16 cellular contexts compared by ENCODE assay signal in genomic region chr18:66523219-66523991, GRCh38.
"Had no signal": no experiment of that assay in that cellular context is flagged by ENCODE, and none has a peak within 500 bp of the region (broad histone marks: within the 10 kb centered on the region; RNA-seq: fewer than 3 reads in every experiment).

No MANE protein-coding gene starts in this region.

- H3K27ac ChIP-seq: testis, upper lobe of left lung had no signal

- H3K27me3 ChIP-seq: testis, upper lobe of left lung had no signal

- H3K4me3 ChIP-seq: testis, upper lobe of left lung had no signal

- H3K4me1 Mint-ChIP-seq: activated CD4-positive, alpha-beta T cell treated with anti-CD3 and anti-CD28 coated beads, Interleukin-2, amount 10 ng/mL, durations not matched to agents 7 days and 5 days; memory B cell; stimulated activated naive CD8-positive, alpha-beta T cell treated with anti-CD3 and anti-CD28 coated beads, Interleukin-15, amount 100 ng/mL, for 72 hours had no signal

- H3K27me3 Mint-ChIP-seq: activated CD4-positive, alpha-beta T cell treated with anti-CD3 and anti-CD28 coated beads, Interleukin-2, amount 10 ng/mL, durations not matched to agents 7 days and 5 days; dendritic cell treated with granulocyte-macrophage colony-stimulating factor and Interleukin-4, amounts not matched to agents 40 ng/mL and 50 ng/mL, for 4 days; memory B cell; natural killer cell treated with Interleukin-12 subunit alpha and Interleukin-12 subunit beta and Interleukin-15 and Interleukin-18, amount 100 ng/mL, for 72 hours; stimulated activated naive CD8-positive, alpha-beta T cell treated with anti-CD3 and anti-CD28 coated beads, Interleukin-15, amount 100 ng/mL, for 72 hours had no signal

- H3K36me3 ChIP-seq: upper lobe of left lung had no signal

- H3K4me3 Mint-ChIP-seq: activated CD4-positive, alpha-beta T cell treated with anti-CD3 and anti-CD28 coated beads, Interleukin-2, amount 10 ng/mL, durations not matched to agents 7 days and 5 days; dendritic cell treated with granulocyte-macrophage colony-stimulating factor and Interleukin-4, amounts not matched to agents 40 ng/mL and 50 ng/mL, for 4 days; memory B cell; natural killer cell treated with Interleukin-12 subunit alpha and Interleukin-12 subunit beta and Interleukin-15 and Interleukin-18, amount 100 ng/mL, for 72 hours; stimulated activated naive CD8-positive, alpha-beta T cell treated with anti-CD3 and anti-CD28 coated beads, Interleukin-15, amount 100 ng/mL, for 72 hours; T-helper 2 cell treated with Interferon-gamma antibody and Interleukin-4, amounts not matched to agents 5 μg/mL and 100 μg/mL, for 36 hours had no signal

- H3K27ac Mint-ChIP-seq: activated CD4-positive, alpha-beta T cell treated with anti-CD3 and anti-CD28 coated beads, Interleukin-2, amount 10 ng/mL, durations not matched to agents 7 days and 5 days; dendritic cell treated with granulocyte-macrophage colony-stimulating factor and Interleukin-4, amounts not matched to agents 40 ng/mL and 50 ng/mL, for 4 days; memory B cell; natural killer cell treated with Interleukin-12 subunit alpha and Interleukin-12 subunit beta and Interleukin-15 and Interleukin-18, amount 100 ng/mL, for 72 hours; stimulated activated naive CD8-positive, alpha-beta T cell treated with anti-CD3 and anti-CD28 coated beads, Interleukin-15, amount 100 ng/mL, for 72 hours; T-helper 2 cell treated with Interferon-gamma antibody and Interleukin-4, amounts not matched to agents 5 μg/mL and 100 μg/mL, for 36 hours had no signal

- H3K36me3 Mint-ChIP-seq: memory B cell; natural killer cell treated with Interleukin-12 subunit alpha and Interleukin-12 subunit beta and Interleukin-15 and Interleukin-18, amount 100 ng/mL, for 72 hours had no signal

- DNase-seq: activated CD4-positive, alpha-beta T cell treated with anti-CD3 and anti-CD28 coated beads, Interleukin-2, amount 10 ng/mL, durations not matched to agents 7 days and 5 days; activated naive CD4-positive, alpha-beta T cell treated with Interleukin-2 at 50 U/mL for 16 hours; anterior cingulate cortex; cerebellar nuclear complex; effector memory CD4-positive, alpha-beta T cell; foreskin melanocyte; kidney glomerular epithelial cell; left ventricle myocardium superior; stimulated activated CD4-positive, alpha-beta T cell treated with anti-CD3 and anti-CD28 coated beads, Interleukin-1b, Interleukin-23, amount 100 ng/mL, for 48 hours; stimulated activated naive CD8-positive, alpha-beta T cell treated with anti-CD3 and anti-CD28 coated beads, Interleukin-15, amount 100 ng/mL, for 72 hours; testis; upper lobe of left lung had no signal

- H3K9me3 Mint-ChIP-seq: activated CD4-positive, alpha-beta T cell treated with anti-CD3 and anti-CD28 coated beads, Interleukin-2, amount 10 ng/mL, durations not matched to agents 7 days and 5 days; dendritic cell treated with granulocyte-macrophage colony-stimulating factor and Interleukin-4, amounts not matched to agents 40 ng/mL and 50 ng/mL, for 4 days; memory B cell; natural killer cell treated with Interleukin-12 subunit alpha and Interleukin-12 subunit beta and Interleukin-15 and Interleukin-18, amount 100 ng/mL, for 72 hours; stimulated activated naive CD8-positive, alpha-beta T cell treated with anti-CD3 and anti-CD28 coated beads, Interleukin-15, amount 100 ng/mL, for 72 hours had no signal

- ATAC-seq: left ventricle myocardium superior; natural killer cell treated with Interleukin-12 subunit alpha and Interleukin-12 subunit beta and Interleukin-15 and Interleukin-18, amount 100 ng/mL, for 72 hours; stimulated activated naive CD8-positive, alpha-beta T cell treated with anti-CD3 and anti-CD28 coated beads, Interleukin-15, amount 100 ng/mL, for 72 hours had no signal

- H3K4me1 ChIP-seq: testis, upper lobe of left lung had no signal

- H3K9me3 ChIP-seq: testis, upper lobe of left lung had no signal
